1 cellular context compared by ENCODE assay signal in the genomic region with DNA sequence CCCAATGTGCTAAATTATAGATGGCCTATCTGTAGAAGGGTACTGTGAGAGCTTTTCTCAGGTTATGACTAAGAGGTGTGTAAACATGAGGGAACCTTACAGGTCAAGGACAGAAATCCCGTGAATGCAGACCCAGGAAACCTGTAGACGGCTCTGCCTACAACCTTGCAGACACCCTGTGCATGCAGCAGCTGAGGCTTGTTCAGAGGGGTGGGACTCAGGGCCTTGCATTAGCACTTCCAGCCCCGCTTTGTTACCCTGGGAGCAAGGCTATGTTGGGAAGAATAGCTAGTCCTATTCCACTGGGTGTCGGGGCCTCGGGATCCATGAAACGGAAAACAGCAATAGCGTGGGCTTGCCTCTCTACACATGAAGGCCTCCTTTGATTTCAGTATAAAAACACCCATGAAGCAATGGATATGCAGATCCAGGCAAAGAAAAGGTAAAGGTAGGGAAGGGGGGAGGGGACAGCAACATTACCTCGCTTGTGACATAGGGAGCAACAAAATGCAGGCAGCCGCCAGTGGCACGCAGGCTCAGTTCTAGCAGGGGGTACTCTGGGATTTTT.
TF ChIP-seq lines count a peak whose summit lies in the region.

No MANE protein-coding gene starts in this region.

TF ChIP-seq in A549, 52 proteins besides CTCF, POLR2A, EP300 and RAD21 (continued from another document):
- TF ChIP-seq, protein P1, sequence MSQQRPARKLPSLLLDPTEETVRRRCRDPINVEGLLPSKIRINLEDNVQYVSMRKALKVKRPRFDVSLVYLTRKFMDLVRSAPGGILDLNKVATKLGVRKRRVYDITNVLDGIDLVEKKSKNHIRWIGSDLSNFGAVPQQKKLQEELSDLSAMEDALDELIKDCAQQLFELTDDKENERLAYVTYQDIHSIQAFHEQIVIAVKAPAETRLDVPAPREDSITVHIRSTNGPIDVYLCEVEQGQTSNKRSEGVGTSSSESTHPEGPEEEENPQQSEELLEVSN (IDR thresholded peaks at IDR 0.05; ENCODE audit: borderline replicate concordance, low read depth), result no peak
- TF ChIP-seq HEYL (CRISPR knock-in tag; IDR thresholded peaks at IDR 0.05) (no peak), EHMT2 (IDR thresholded peaks at IDR 0.05; ENCODE audit: low read depth) (no peak), CBX8 (IDR thresholded peaks at IDR 0.05) (no peak), RFX5 (IDR thresholded peaks at IDR 0.05) (no peak)
- TF ChIP-seq, protein P2, sequence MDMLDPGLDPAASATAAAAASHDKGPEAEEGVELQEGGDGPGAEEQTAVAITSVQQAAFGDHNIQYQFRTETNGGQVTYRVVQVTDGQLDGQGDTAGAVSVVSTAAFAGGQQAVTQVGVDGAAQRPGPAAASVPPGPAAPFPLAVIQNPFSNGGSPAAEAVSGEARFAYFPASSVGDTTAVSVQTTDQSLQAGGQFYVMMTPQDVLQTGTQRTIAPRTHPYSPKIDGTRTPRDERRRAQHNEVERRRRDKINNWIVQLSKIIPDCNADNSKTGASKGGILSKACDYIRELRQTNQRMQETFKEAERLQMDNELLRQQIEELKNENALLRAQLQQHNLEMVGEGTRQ (IDR thresholded peaks at IDR 0.05), result no peak
- TF ChIP-seq, protein P3, sequence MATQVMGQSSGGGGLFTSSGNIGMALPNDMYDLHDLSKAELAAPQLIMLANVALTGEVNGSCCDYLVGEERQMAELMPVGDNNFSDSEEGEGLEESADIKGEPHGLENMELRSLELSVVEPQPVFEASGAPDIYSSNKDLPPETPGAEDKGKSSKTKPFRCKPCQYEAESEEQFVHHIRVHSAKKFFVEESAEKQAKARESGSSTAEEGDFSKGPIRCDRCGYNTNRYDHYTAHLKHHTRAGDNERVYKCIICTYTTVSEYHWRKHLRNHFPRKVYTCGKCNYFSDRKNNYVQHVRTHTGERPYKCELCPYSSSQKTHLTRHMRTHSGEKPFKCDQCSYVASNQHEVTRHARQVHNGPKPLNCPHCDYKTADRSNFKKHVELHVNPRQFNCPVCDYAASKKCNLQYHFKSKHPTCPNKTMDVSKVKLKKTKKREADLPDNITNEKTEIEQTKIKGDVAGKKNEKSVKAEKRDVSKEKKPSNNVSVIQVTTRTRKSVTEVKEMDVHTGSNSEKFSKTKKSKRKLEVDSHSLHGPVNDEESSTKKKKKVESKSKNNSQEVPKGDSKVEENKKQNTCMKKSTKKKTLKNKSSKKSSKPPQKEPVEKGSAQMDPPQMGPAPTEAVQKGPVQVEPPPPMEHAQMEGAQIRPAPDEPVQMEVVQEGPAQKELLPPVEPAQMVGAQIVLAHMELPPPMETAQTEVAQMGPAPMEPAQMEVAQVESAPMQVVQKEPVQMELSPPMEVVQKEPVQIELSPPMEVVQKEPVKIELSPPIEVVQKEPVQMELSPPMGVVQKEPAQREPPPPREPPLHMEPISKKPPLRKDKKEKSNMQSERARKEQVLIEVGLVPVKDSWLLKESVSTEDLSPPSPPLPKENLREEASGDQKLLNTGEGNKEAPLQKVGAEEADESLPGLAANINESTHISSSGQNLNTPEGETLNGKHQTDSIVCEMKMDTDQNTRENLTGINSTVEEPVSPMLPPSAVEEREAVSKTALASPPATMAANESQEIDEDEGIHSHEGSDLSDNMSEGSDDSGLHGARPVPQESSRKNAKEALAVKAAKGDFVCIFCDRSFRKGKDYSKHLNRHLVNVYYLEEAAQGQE (IDR thresholded peaks at IDR 0.05), result no peak
